Comparison of ENCODE assay signal across 27 cellular contexts in genomic region chr20:47161411-47161810, GRCh38.
"Had no signal": no experiment of that assay in that cellular context is flagged by ENCODE, and none has a peak within 500 bp of the region (broad histone marks: within the 10 kb centered on the region; RNA-seq: fewer than 3 reads in every experiment).

No MANE protein-coding gene starts in this region.

- H3K27me3 Mint-ChIP-seq: stimulated activated memory B cell treated with anti-CD40 and anti-IgM and Interleukin-4, amounts not matched to agents 10 μg/mL and 1 μg/mL and 100 μg/mL, for 72 hours; stimulated activated naive CD8-positive, alpha-beta T cell treated with anti-CD3 and anti-CD28 coated beads, Interleukin-15, amount 100 ng/mL, for 72 hours; type B pancreatic cell had no signal

- H3K4me3 Mint-ChIP-seq: stimulated activated effector memory CD8-positive, alpha-beta T cell treated with anti-CD3 and anti-CD28 coated beads, Interleukin-12 subunit alpha, Interleukin-12 subunit beta, amount 100 ng/mL, for 72 hours; stimulated activated memory B cell treated with anti-CD40 and anti-IgM and Interleukin-4, amounts not matched to agents 10 μg/mL and 1 μg/mL and 100 μg/mL, for 72 hours; stimulated activated naive B cell treated with anti-CD40 and anti-IgM and Interleukin-4, amounts not matched to agents 10 μg/mL and 1 μg/mL and 100 μg/mL, for 72 hours; stimulated activated naive CD8-positive, alpha-beta T cell treated with anti-CD3 and anti-CD28 coated beads, Interleukin-15, amount 100 ng/mL, for 72 hours; stimulated activated naive CD8-positive, alpha-beta T cell treated with anti-CD3 and anti-CD28 coated beads, Interleukin-15, Interleukin-2, amounts not matched to agents 100 ng/mL and 50 ng/mL, for 24 hours; type B pancreatic cell had no signal

- H3K9me3 Mint-ChIP-seq: stimulated activated effector memory CD8-positive, alpha-beta T cell treated with anti-CD3 and anti-CD28 coated beads, Interleukin-12 subunit alpha, Interleukin-12 subunit beta, amount 100 ng/mL, for 72 hours; stimulated activated memory B cell treated with anti-CD40 and anti-IgM and Interleukin-4, amounts not matched to agents 10 μg/mL and 1 μg/mL and 100 μg/mL, for 72 hours; stimulated activated naive CD8-positive, alpha-beta T cell treated with anti-CD3 and anti-CD28 coated beads, Interleukin-15, amount 100 ng/mL, for 72 hours; stimulated activated naive CD8-positive, alpha-beta T cell treated with anti-CD3 and anti-CD28 coated beads, Interleukin-15, Interleukin-2, amounts not matched to agents 100 ng/mL and 50 ng/mL, for 24 hours; type B pancreatic cell had no signal

- H3K9me3 ChIP-seq: stomach, suprapubic skin, testis, thoracic aorta, thyroid gland, tibial artery, transverse colon, upper lobe of left lung, uterus, vagina had no signal

- H3K27ac Mint-ChIP-seq: stimulated activated effector memory CD8-positive, alpha-beta T cell treated with anti-CD3 and anti-CD28 coated beads, Interleukin-12 subunit alpha, Interleukin-12 subunit beta, amount 100 ng/mL, for 72 hours; stimulated activated memory B cell treated with anti-CD40 and anti-IgM and Interleukin-4, amounts not matched to agents 10 μg/mL and 1 μg/mL and 100 μg/mL, for 72 hours; stimulated activated naive B cell treated with anti-CD40 and anti-IgM and Interleukin-4, amounts not matched to agents 10 μg/mL and 1 μg/mL and 100 μg/mL, for 72 hours; stimulated activated naive CD8-positive, alpha-beta T cell treated with anti-CD3 and anti-CD28 coated beads, Interleukin-15, amount 100 ng/mL, for 72 hours; stimulated activated naive CD8-positive, alpha-beta T cell treated with anti-CD3 and anti-CD28 coated beads, Interleukin-15, Interleukin-2, amounts not matched to agents 100 ng/mL and 50 ng/mL, for 24 hours; type B pancreatic cell had no signal

- H3K36me3 Mint-ChIP-seq: stimulated activated effector memory CD8-positive, alpha-beta T cell treated with anti-CD3 and anti-CD28 coated beads, Interleukin-12 subunit alpha, Interleukin-12 subunit beta, amount 100 ng/mL, for 72 hours; stimulated activated naive B cell treated with anti-CD40 and anti-IgM and Interleukin-4, amounts not matched to agents 10 μg/mL and 1 μg/mL and 100 μg/mL, for 72 hours; type B pancreatic cell had no signal

- H3K4me3 ChIP-seq: stomach, suprapubic skin, testis, thoracic aorta, thyroid gland, tibial artery, tibial nerve, transverse colon, upper lobe of left lung, uterus, vagina had no signal

- H3K36me3 ChIP-seq: stomach, suprapubic skin, thoracic aorta, thyroid gland, tibial artery, tibial nerve, transverse colon, upper lobe of left lung, uterus, vagina had no signal

- H3K4me1 Mint-ChIP-seq: stimulated activated effector memory CD8-positive, alpha-beta T cell treated with anti-CD3 and anti-CD28 coated beads, Interleukin-12 subunit alpha, Interleukin-12 subunit beta, amount 100 ng/mL, for 72 hours; stimulated activated memory B cell treated with anti-CD40 and anti-IgM and Interleukin-4, amounts not matched to agents 10 μg/mL and 1 μg/mL and 100 μg/mL, for 72 hours; stimulated activated naive B cell treated with anti-CD40 and anti-IgM and Interleukin-4, amounts not matched to agents 10 μg/mL and 1 μg/mL and 100 μg/mL, for 72 hours; stimulated activated naive CD8-positive, alpha-beta T cell treated with anti-CD3 and anti-CD28 coated beads, Interleukin-15, amount 100 ng/mL, for 72 hours had no signal

- ATAC-seq: stimulated activated effector memory CD8-positive, alpha-beta T cell treated with anti-CD3 and anti-CD28 coated beads, Interleukin-12 subunit alpha, Interleukin-12 subunit beta, amount 100 ng/mL, for 72 hours; stimulated activated memory B cell treated with anti-CD40 and anti-IgM and Interleukin-4, amounts not matched to agents 10 μg/mL and 1 μg/mL and 100 μg/mL, for 72 hours; stimulated activated naive B cell treated with anti-CD40 and anti-IgM and Interleukin-4, amounts not matched to agents 10 μg/mL and 1 μg/mL and 100 μg/mL, for 72 hours; stimulated activated naive CD8-positive, alpha-beta T cell treated with anti-CD3 and anti-CD28 coated beads, Interleukin-15, amount 100 ng/mL, for 72 hours; stimulated activated naive CD8-positive, alpha-beta T cell treated with anti-CD3 and anti-CD28 coated beads, Interleukin-15, Interleukin-2, amounts not matched to agents 100 U/mL and 50 U/mL, for 24 hours had no signal

- H3K27ac ChIP-seq: stomach, suprapubic skin, testis, thoracic aorta, thyroid gland, tibial artery, tibial nerve, transverse colon, upper lobe of left lung, uterus, vagina had no signal

- H3K27me3 ChIP-seq: stomach, suprapubic skin, testis, thyroid gland, tibial artery, tibial nerve, transverse colon, upper lobe of left lung, uterus, vagina had no signal

- DNase-seq: stimulated activated CD4-positive, alpha-beta T cell treated with anti-CD3 and anti-CD28 coated beads, Interleukin-2, amount 100 ng/mL, for 48 hours; stimulated activated CD4-positive, alpha-beta T cell treated with anti-CD3 and anti-CD28 coated beads, Interleukin-4, amount 100 ng/mL, for 1 hour; stimulated activated CD4-positive, alpha-beta T cell treated with anti-CD3 and anti-CD28 coated beads, Interleukin-4, amount 100 ng/mL, for 24 hours; stimulated activated CD4-positive, alpha-beta T cell treated with anti-CD3 and anti-CD28 coated beads, Interleukin-4, amount 100 ng/mL, for 4 hours; stimulated activated CD8-positive, alpha-beta memory T cell treated with anti-CD3 and anti-CD28 coated beads, Interleukin-4, amount 100 ng/mL, for 48 hours; stimulated activated naive B cell treated with anti-CD40 and anti-IgM and Interleukin-4, amounts not matched to agents 10 μg/mL and 1 μg/mL and 100 μg/mL, for 72 hours; stimulated activated naive CD4-positive, alpha-beta T cell; stimulated activated naive CD4-positive, alpha-beta T cell treated with Interleukin-2 at 50 U/mL for 16 hours; stimulated activated naive CD8-positive, alpha-beta T cell treated with anti-CD3 and anti-CD28 coated beads, Interleukin-15, amount 100 ng/mL, for 72 hours; stimulated activated naive CD8-positive, alpha-beta T cell treated with anti-CD3 and anti-CD28 coated beads, Interleukin-15, Interleukin-2, amounts not matched to agents 100 U/mL and 50 U/mL, for 24 hours; stomach; substantia nigra; testis; thyroid gland; tibial artery; transverse colon; trophoblast cell; uterus had no signal

- H3K4me1 ChIP-seq: stomach, suprapubic skin, testis, thyroid gland, tibial artery, tibial nerve, transverse colon, uterus, vagina had no signal
